ENCODE assay signal across 8 cellular contexts in genomic region chr7:135281363-135281949, GRCh38. TPM values are rescaled to one million over a fixed set of nuclear protein-coding genes. Genes with fewer than 3 reads are reported as not detected.
A peak's percentile ranks its signal among the peaks of the same experiment; 100 is the strongest.
DNase-seq lines count a peak whose midpoint lies in the region; ATAC-seq and TF ChIP-seq lines count a peak whose summit lies in the region.

No MANE protein-coding gene starts in this region.

- no peaks in the 10 kb centered on the region for H3K27me3 ChIP-seq in esophagus muscularis mucosa

- intact Hi-C loops in esophagus muscularis mucosa (cut with DNase I), result loop anchor here (2.0 to 5.0 kb wide), 4 partner anchors 56 to 363 kb away; partner anchors contain the start of gene CNOT4

- DNase-seq in DMS53 treated with DMSO at 0.1 percent for 48 hours (lab: John Stamatoyannopoulos, UW; ENCODE audit: unreplicated experiment) (peak; percentile 89), OCI-M1 (lab: John Stamatoyannopoulos, UW) (peak; percentile 85), activated T-cell treated with anti-CD3 and anti-CD28 coated beads for 1 hour (ENCODE audit: low read depth) (peak; percentile 61), esophagus muscularis mucosa (ENCODE audit: extremely low spot score) (peak; percentile 94)
- DNase-seq in stimulated activated naive CD8-positive, alpha-beta T cell treated with anti-CD3 and anti-CD28 coated beads, Interleukin-15, Interleukin-2, amounts not matched to agents 100 U/mL and 50 U/mL, for 24 hours, result peak; percentile 83

- peaks cover 33% of the 10 kb centered on the region for H3K4me1 Mint-ChIP-seq in nephron

- peak; percentile 100 for TF ChIP-seq RAD21 in Ishikawa (IDR thresholded peaks at IDR 0.05; ENCODE audit: low read depth)

- peaks cover 3 to 10% (median 8%) of the 10 kb centered on the region in 4 donors for H3K4me1 ChIP-seq in esophagus muscularis mucosa

- no peaks in the 10 kb centered on the region for H3K9me3 ChIP-seq in esophagus muscularis mucosa

- H3K27me3 Mint-ChIP-seq in nephron (ENCODE audit: low read depth), result peaks cover 12% of the 10 kb centered on the region

- peak overlapping the region in 1 of 3 experiments; percentile 3 for H3K4me3 Mint-ChIP-seq in nephron

- WGBS in esophagus muscularis mucosa, result 4% methylated on average over 7 of the region's 7 CpGs

- no peaks in the 10 kb centered on the region for H3K9me3 Mint-ChIP-seq in nephron

- TF ChIP-seq EP300 in Ishikawa (IDR thresholded peaks at IDR 0.05; ENCODE audit: borderline replicate concordance) (no peak), esophagus muscularis mucosa (IDR thresholded peaks at IDR 0.05) (no peak)

- H3K27ac Mint-ChIP-seq in nephron, result peak overlapping the region; percentile 14 to 32 (median 17)

- H3K36me3 Mint-ChIP-seq in nephron (ENCODE audit: low read depth), result no peaks in the 10 kb centered on the region

- TF ChIP-seq CTCF in esophagus muscularis mucosa (IDR thresholded peaks at IDR 0.05), result peak; percentile 90 to 99 (median 92)
- TF ChIP-seq CTCF in nephron (IDR thresholded peaks at IDR 0.05; ENCODE audit: unreplicated experiment in 3 of 3), result peak; percentile 96 to 99 (median 97)

- peak; percentile 100 for ATAC-seq in GM21529 (IDR thresholded peaks at IDR 0.05; ENCODE audit: unreplicated experiment)
- peak; percentile 95 for ATAC-seq in stimulated activated naive CD8-positive, alpha-beta T cell treated with anti-CD3 and anti-CD28 coated beads, Interleukin-15, Interleukin-2, amounts not matched to agents 100 U/mL and 50 U/mL, for 24 hours

- no peak overlapping the region for H3K4me3 ChIP-seq in esophagus muscularis mucosa

- H3K27ac ChIP-seq in esophagus muscularis mucosa (replicated peaks in 1 of 4), result no peak overlapping the region

- H3K36me3 ChIP-seq in esophagus muscularis mucosa, result no peaks in the 10 kb centered on the region

- TF ChIP-seq POLR2A in esophagus muscularis mucosa (IDR thresholded peaks at IDR 0.05; ENCODE audit: low read depth), result no peak

TF ChIP-seq in Ishikawa, 13 proteins besides CTCF, POLR2A, EP300 and RAD21:
- TF ChIP-seq FOXM1 (IDR thresholded peaks at IDR 0.05; ENCODE audit: borderline replicate concordance, low read depth) (peak; percentile 22; the same call in 1 of the 2 replicates), USF1 (IDR thresholded peaks at IDR 0.05) (no peak), NFIC (IDR thresholded peaks at IDR 0.05) (0 out of 2 replicates have a peak, but pooled peaks have one; percentile 24), YY1 (IDR thresholded peaks at IDR 0.05; ENCODE audit: low read depth) (peak; percentile 64; the same call in 1 of the 2 replicates)
- TF ChIP-seq, protein P1, sequence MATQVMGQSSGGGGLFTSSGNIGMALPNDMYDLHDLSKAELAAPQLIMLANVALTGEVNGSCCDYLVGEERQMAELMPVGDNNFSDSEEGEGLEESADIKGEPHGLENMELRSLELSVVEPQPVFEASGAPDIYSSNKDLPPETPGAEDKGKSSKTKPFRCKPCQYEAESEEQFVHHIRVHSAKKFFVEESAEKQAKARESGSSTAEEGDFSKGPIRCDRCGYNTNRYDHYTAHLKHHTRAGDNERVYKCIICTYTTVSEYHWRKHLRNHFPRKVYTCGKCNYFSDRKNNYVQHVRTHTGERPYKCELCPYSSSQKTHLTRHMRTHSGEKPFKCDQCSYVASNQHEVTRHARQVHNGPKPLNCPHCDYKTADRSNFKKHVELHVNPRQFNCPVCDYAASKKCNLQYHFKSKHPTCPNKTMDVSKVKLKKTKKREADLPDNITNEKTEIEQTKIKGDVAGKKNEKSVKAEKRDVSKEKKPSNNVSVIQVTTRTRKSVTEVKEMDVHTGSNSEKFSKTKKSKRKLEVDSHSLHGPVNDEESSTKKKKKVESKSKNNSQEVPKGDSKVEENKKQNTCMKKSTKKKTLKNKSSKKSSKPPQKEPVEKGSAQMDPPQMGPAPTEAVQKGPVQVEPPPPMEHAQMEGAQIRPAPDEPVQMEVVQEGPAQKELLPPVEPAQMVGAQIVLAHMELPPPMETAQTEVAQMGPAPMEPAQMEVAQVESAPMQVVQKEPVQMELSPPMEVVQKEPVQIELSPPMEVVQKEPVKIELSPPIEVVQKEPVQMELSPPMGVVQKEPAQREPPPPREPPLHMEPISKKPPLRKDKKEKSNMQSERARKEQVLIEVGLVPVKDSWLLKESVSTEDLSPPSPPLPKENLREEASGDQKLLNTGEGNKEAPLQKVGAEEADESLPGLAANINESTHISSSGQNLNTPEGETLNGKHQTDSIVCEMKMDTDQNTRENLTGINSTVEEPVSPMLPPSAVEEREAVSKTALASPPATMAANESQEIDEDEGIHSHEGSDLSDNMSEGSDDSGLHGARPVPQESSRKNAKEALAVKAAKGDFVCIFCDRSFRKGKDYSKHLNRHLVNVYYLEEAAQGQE (IDR thresholded peaks at IDR 0.05; ENCODE audit: low read depth), result peak; percentile 36; the same call in 1 of the 2 replicates

RNA-seq across cellular contexts. Expression of gene STRA8, which starts 47.8 kb away (rescaled TPM):
- not detected for total RNA-seq in esophagus muscularis mucosa
